Comparison of ENCODE assay signal across 1 cellular context in the genomic region with DNA sequence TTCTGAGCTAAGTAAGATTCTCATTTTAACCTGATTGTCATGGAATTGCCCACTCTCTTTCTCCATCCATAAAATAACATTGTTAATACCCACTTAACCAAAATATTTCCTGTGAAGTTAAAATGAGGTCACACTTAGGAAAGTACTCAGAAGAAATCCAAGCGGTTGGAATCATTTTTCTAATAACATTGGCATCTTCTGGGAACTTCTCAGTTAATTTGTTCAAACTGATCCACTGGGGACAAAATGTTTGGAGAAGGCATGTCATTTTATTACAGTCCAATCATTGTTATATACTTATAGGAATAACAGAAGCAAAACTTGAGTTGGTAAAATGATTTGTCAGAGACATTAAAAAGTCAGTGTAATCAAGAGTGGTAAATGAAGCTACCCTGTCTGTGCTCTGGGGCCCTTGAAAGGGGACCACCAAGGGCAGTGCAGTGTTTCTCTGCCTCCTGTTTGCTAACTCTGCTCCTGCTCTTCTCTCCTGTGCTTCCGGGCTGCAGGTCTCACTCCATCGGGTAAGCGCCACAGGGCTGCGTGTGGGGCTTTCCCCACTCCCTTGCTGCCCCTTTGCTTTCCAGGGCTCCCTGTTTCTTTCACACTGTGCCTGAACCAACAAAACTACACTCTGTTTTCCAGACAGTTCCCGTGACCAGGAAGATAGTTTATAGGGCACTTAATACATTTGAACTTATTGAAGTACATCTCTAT.
TF ChIP-seq lines count a peak whose summit lies in the region.

No MANE protein-coding gene starts in this region.

TF ChIP-seq in H1, 55 proteins besides CTCF, POLR2A, EP300 and RAD21:
- TF ChIP-seq YY1 (IDR thresholded peaks at IDR 0.05; ENCODE audit: low read depth, low read length): no peak
- TF ChIP-seq SIRT6 (IDR thresholded peaks at IDR 0.05; ENCODE audit: low read length): no peak
- TF ChIP-seq TAF7 (optimal IDR thresholded peaks at IDR 0.05; ENCODE audit: borderline replicate concordance, low read depth, low read length): no peak
- no peak for TF ChIP-seq MAFK (IDR thresholded peaks at IDR 0.05; ENCODE audit: low read depth, low read length)
- no peak for TF ChIP-seq SIX5 (IDR thresholded peaks at IDR 0.05; ENCODE audit: low read depth, low read length)
- no peak for TF ChIP-seq RBBP5 (IDR thresholded peaks at IDR 0.05; ENCODE audit: borderline replicate concordance, low read depth, low read length)
- no peak for TF ChIP-seq SP4 (IDR thresholded peaks at IDR 0.05; ENCODE audit: low read length)
